Comparison of ENCODE assay signal across 23 cellular contexts in genomic region chrX:69307029-69307428, GRCh38.
"Had no signal": no experiment of that assay in that cellular context is flagged by ENCODE, and none has a peak within 500 bp of the region (broad histone marks: within the 10 kb centered on the region; RNA-seq: fewer than 3 reads in every experiment).

No MANE protein-coding gene starts in this region.

- H3K9me3 ChIP-seq: esophagus squamous epithelium, lower lobe of right lung, neutrophil, pancreas, right lobe of liver, thoracic aorta, transverse colon, upper lobe of right lung, uterus had no signal

- H3K4me3 ChIP-seq: dorsolateral prefrontal cortex, esophagus squamous epithelium, lower lobe of right lung, pancreas, right lobe of liver, smooth muscle cell, thoracic aorta, transverse colon, upper lobe of right lung, uterus had no signal

- H3K4me1 ChIP-seq: lower lobe of right lung, pancreas, right lobe of liver, transverse colon, upper lobe of right lung, uterus had no signal

- H3K9me3 Mint-ChIP-seq: immature natural killer cell; stimulated activated naive B cell treated with anti-CD40 and anti-IgM and Interleukin-4, amounts not matched to agents 10 μg/mL and 1 μg/mL and 100 μg/mL, for 72 hours; stimulated activated naive CD8-positive, alpha-beta T cell treated with anti-CD3 and anti-CD28 coated beads, Interleukin-15, Interleukin-2, amounts not matched to agents 100 ng/mL and 50 ng/mL, for 24 hours had no signal

- H3K27ac Mint-ChIP-seq: immature natural killer cell; nephron progenitor cell; stimulated activated naive B cell treated with anti-CD40 and anti-IgM and Interleukin-4, amounts not matched to agents 10 μg/mL and 1 μg/mL and 100 μg/mL, for 72 hours; stimulated activated naive CD8-positive, alpha-beta T cell treated with anti-CD3 and anti-CD28 coated beads, Interleukin-15, Interleukin-2, amounts not matched to agents 100 ng/mL and 50 ng/mL, for 24 hours had no signal

- H3K36me3 ChIP-seq: esophagus squamous epithelium, lower lobe of right lung, neutrophil, pancreas, right lobe of liver, thoracic aorta, transverse colon, upper lobe of right lung, uterus had no signal

- H3K27ac ChIP-seq: dorsolateral prefrontal cortex, esophagus squamous epithelium, lower lobe of right lung, neutrophil, pancreas, right lobe of liver, thoracic aorta, transverse colon, upper lobe of right lung, uterus had no signal

- H3K4me3 Mint-ChIP-seq: immature natural killer cell; naive thymus-derived CD8-positive, alpha-beta T cell; nephron progenitor cell; stimulated activated naive B cell treated with anti-CD40 and anti-IgM and Interleukin-4, amounts not matched to agents 10 μg/mL and 1 μg/mL and 100 μg/mL, for 72 hours; stimulated activated naive CD8-positive, alpha-beta T cell treated with anti-CD3 and anti-CD28 coated beads, Interleukin-15, Interleukin-2, amounts not matched to agents 100 ng/mL and 50 ng/mL, for 24 hours had no signal

- H3K36me3 Mint-ChIP-seq: immature natural killer cell; naive thymus-derived CD8-positive, alpha-beta T cell; stimulated activated naive B cell treated with anti-CD40 and anti-IgM and Interleukin-4, amounts not matched to agents 10 μg/mL and 1 μg/mL and 100 μg/mL, for 72 hours had no signal

- DNase-seq: effector CD8-positive, alpha-beta T cell; esophagus squamous epithelium; hypothalamus; immature natural killer cell; islet precursor cell; kidney glomerular epithelial cell; left colon; left ventricle myocardium superior; lower lobe of right lung; naive thymus-derived CD8-positive, alpha-beta T cell; right lobe of liver; stimulated activated CD4-positive, alpha-beta T cell treated with anti-CD3 and anti-CD28 coated beads, Interleukin-4, amount 100 ng/mL, for 4 hours; stimulated activated naive B cell treated with anti-CD40 and anti-IgM and Interleukin-4, amounts not matched to agents 10 μg/mL and 1 μg/mL and 100 μg/mL, for 72 hours; transverse colon; upper lobe of right lung; uterus had no signal

- H3K4me2 ChIP-seq: smooth muscle cell had no signal

- ATAC-seq: left colon; left ventricle myocardium superior; lower lobe of right lung; naive thymus-derived CD8-positive, alpha-beta T cell; pancreas; right lobe of liver; stimulated activated naive B cell treated with anti-CD40 and anti-IgM and Interleukin-4, amounts not matched to agents 10 μg/mL and 1 μg/mL and 100 μg/mL, for 72 hours; upper lobe of right lung had no signal

- H3K27me3 ChIP-seq: right lobe of liver, transverse colon, upper lobe of right lung, uterus had no signal

- H3K4me1 Mint-ChIP-seq: immature natural killer cell; stimulated activated naive B cell treated with anti-CD40 and anti-IgM and Interleukin-4, amounts not matched to agents 10 μg/mL and 1 μg/mL and 100 μg/mL, for 72 hours had no signal
